Comparison of ENCODE assay signal across 16 cellular contexts in genomic region chr1:91720044-91720443, GRCh38.
DNase-seq lines count a peak whose midpoint lies in the region; ATAC-seq, FAIRE-seq and TF ChIP-seq lines count a peak whose summit lies in the region.
"Had no signal": no experiment of that assay in that cellular context is flagged by ENCODE, and none has a peak within 500 bp of the region (broad histone marks: within the 10 kb centered on the region; RNA-seq: fewer than 3 reads in every experiment).

No MANE protein-coding gene starts in this region.

- peaks cover 0 to 63% (median 14%) of the 10 kb centered on the region in 3 donors for H3K36me3 ChIP-seq in esophagus squamous epithelium
- H3K36me3 ChIP-seq in right lobe of liver: peaks cover 0 to 18% (median 3%) of the 10 kb centered on the region in 4 donors
- H3K36me3 ChIP-seq in small intestine (ENCODE audit: control insufficient read depth in 2 of 2, insufficient read depth in 2 of 2, low read length in 2 of 2): no peaks in the 10 kb centered on the region
- H3K36me3 ChIP-seq: BE2C had no signal

- H3K27me3 ChIP-seq in esophagus squamous epithelium (no peaks in the 10 kb centered on the region), right lobe of liver (no peaks in the 10 kb centered on the region), small intestine (ENCODE audit: control insufficient read depth in 2 of 2, insufficient read depth in 2 of 2, low read length in 2 of 2) (no peaks in the 10 kb centered on the region)
- H3K27me3 ChIP-seq: BE2C had no signal

- no peaks in the 10 kb centered on the region for H3K27me3 Mint-ChIP-seq in activated T-cell treated with anti-CD3 and anti-CD28 coated beads, Interleukin-2, amount 50 U/mL, for 4 hours (ENCODE audit: low read depth)
- H3K27me3 Mint-ChIP-seq: CD4-positive, alpha-beta memory T cell had no signal

- no peak overlapping the region for H3K4me3 Mint-ChIP-seq in activated T-cell treated with anti-CD3 and anti-CD28 coated beads, Interleukin-2, amount 50 U/mL, for 4 hours
- H3K4me3 Mint-ChIP-seq: CD4-positive, alpha-beta memory T cell; HFFc6 had no signal

- TF ChIP-seq POLR2A in esophagus squamous epithelium (IDR thresholded peaks at IDR 0.05) (no peak), right lobe of liver (IDR thresholded peaks at IDR 0.05) (no peak)

- intact Hi-C loops in esophagus squamous epithelium (cut with DNase I): no loop called here
- intact Hi-C loops in right lobe of liver (cut with DNase I): no loop called here

- no peaks in the 10 kb centered on the region for H3K9me3 Mint-ChIP-seq in activated T-cell treated with anti-CD3 and anti-CD28 coated beads, Interleukin-2, amount 50 U/mL, for 4 hours
- H3K9me3 Mint-ChIP-seq: CD4-positive, alpha-beta memory T cell; HFFc6 had no signal

- H3K27ac ChIP-seq in esophagus squamous epithelium (peak overlapping the region in 3 of 4 donors; percentile 21 to 43 (median 26)), right lobe of liver (no peak overlapping the region), small intestine (ENCODE audit: low read depth in 1 of 2, low read length in 1 of 2) (peak overlapping the region; percentile 3 to 32)
- H3K27ac ChIP-seq: A549, C4-2B had no signal

- no peak for DNase-seq in esophagus squamous epithelium (lab: John Stamatoyannopoulos, UW)
- DNase-seq in right lobe of liver: no peak
- no peak for DNase-seq in small intestine
- no peak for DNase-seq in A172 (ENCODE audit: low spot score)
- no peak for DNase-seq in activated T-cell treated with anti-CD3 and anti-CD28 coated beads, Interleukin-2, amount 50 U/mL, for 4 hours
- DNase-seq: BE2C; CD4-positive, alpha-beta memory T cell; DMS79; HCEC 1CT; HFFc6 had no signal

- H3K9me3 ChIP-seq in esophagus squamous epithelium: no peaks in the 10 kb centered on the region
- no peaks in the 10 kb centered on the region for H3K9me3 ChIP-seq in right lobe of liver
- no peaks in the 10 kb centered on the region for H3K9me3 ChIP-seq in small intestine (ENCODE audit: control insufficient read depth, low read depth)
- H3K9me3 ChIP-seq: A549, BE2C had no signal

- peaks cover 5 to 8% (median 6%) of the 10 kb centered on the region in 3 donors for H3K4me1 ChIP-seq in esophagus squamous epithelium
- H3K4me1 ChIP-seq in right lobe of liver: no peaks in the 10 kb centered on the region
- H3K4me1 ChIP-seq in small intestine (ENCODE audit: control insufficient read depth in 2 of 2, insufficient read depth in 1 of 2, low read depth in 1 of 2, low read length in 1 of 2): peaks cover 0 to 4% of the 10 kb centered on the region in 2 donors
- H3K4me1 ChIP-seq: A549, BE2C had no signal

- ATAC-seq in right lobe of liver: peak in 3 of 4 donors; percentile 18 to 29 (median 19)
- ATAC-seq in HG03280 (IDR thresholded peaks at IDR 0.05; ENCODE audit: unreplicated experiment): no peak
- ATAC-seq in HG02571 (IDR thresholded peaks at IDR 0.05; ENCODE audit: unreplicated experiment): no peak
- ATAC-seq in activated T-cell treated with anti-CD3 and anti-CD28 coated beads, Interleukin-2, amount 50 U/mL, for 4 hours: no peak
- ATAC-seq: A549, GM12878 had no signal

- H3K4me3 ChIP-seq in esophagus squamous epithelium: no peak overlapping the region
- H3K4me3 ChIP-seq in right lobe of liver: no peak overlapping the region
- H3K4me3 ChIP-seq in small intestine (ENCODE audit: low read depth in 1 of 2, low read length in 2 of 2): no peak overlapping the region
- H3K4me3 ChIP-seq: A549, GM12878 had no signal

- TF ChIP-seq CTCF in esophagus squamous epithelium (IDR thresholded peaks at IDR 0.05) (no peak), right lobe of liver (IDR thresholded peaks at IDR 0.05) (no peak)

- FAIRE-seq in small intestine (lab: Jason Lieb, UNC): no peak
- FAIRE-seq: A549, GM12878, GM18507 had no signal

- H3K36me3 Mint-ChIP-seq in activated T-cell treated with anti-CD3 and anti-CD28 coated beads, Interleukin-2, amount 50 U/mL, for 4 hours (ENCODE audit: insufficient read depth): peaks cover 55% of the 10 kb centered on the region

- WGBS in esophagus squamous epithelium, 2 donors: 88 to 90% methylated on average over 1 to 3 of the region's 5 CpGs
- WGBS in right lobe of liver (ENCODE audit: insufficient coverage, low coverage, low lambda C conversion rate, missing lambda C conversion rate): 86% methylated on average over 5 of the region's 5 CpGs
- 80 to 95% (median 89%) methylated on average over 5 of the region's 5 CpGs for WGBS in small intestine, 3 donors

- no peaks in the 10 kb centered on the region for H3K4me1 Mint-ChIP-seq in activated T-cell treated with anti-CD3 and anti-CD28 coated beads, Interleukin-2, amount 50 U/mL, for 4 hours (ENCODE audit: low read depth)

Comparison
In these comparisons a context has a peak if more than half of its experiments do, and no peak if none do; other contexts are left out.
1. H3K27ac ChIP-seq: peak in esophagus squamous epithelium (3 of 4) and small intestine (2 of 2); none in right lobe of liver (0 of 3).
2. ATAC-seq: peak in right lobe of liver (3 of 4); none in HG03280 (single experiment), HG02571 (single experiment) and activated T-cell treated with anti-CD3 and anti-CD28 coated beads, Interleukin-2, amount 50 U/mL, for 4 hours (0 of 2).